21 cellular contexts compared by ENCODE assay signal in the genomic region with DNA sequence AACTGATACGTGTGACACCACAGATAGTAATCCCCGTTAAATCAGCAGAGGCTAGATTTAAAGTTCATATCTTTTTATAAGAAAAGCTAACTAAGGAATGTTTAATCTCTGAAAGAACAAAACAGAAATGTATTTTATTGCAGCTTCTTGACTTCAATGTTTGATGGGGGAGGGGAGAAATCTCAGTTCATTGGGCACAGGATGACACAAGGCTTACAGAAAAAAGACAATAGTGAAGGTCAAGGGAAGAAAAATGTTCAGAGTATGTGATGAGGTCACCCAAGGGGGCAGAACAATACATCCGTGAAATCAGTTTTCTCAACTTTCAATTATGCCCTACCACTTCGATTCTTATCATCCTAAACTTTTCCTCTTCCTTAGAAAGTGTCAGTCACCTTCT.
"Had no signal": no experiment of that assay in that cellular context is flagged by ENCODE, and none has a peak within 500 bp of the region (broad histone marks: within the 10 kb centered on the region; RNA-seq: fewer than 3 reads in every experiment).

No MANE protein-coding gene starts in this region.

- H3K9me3 ChIP-seq: esophagus squamous epithelium, left lung, psoas muscle, sigmoid colon, thoracic aorta, tibial nerve, upper lobe of left lung had no signal

- ATAC-seq: left cardiac atrium; left lung; naive thymus-derived CD4-positive, alpha-beta T cell; psoas muscle; right cardiac atrium; stimulated activated naive B cell treated with anti-CD40 and anti-IgM and Interleukin-4, amounts not matched to agents 10 μg/mL and 1 μg/mL and 100 μg/mL, for 72 hours had no signal

- H3K27ac ChIP-seq: esophagus squamous epithelium, left lung, neural progenitor cell, psoas muscle, sigmoid colon, thoracic aorta, tibial nerve, upper lobe of left lung had no signal

- FAIRE-seq: colon, kidney had no signal

- H3K4me1 ChIP-seq: esophagus squamous epithelium, left lung, neural progenitor cell, sigmoid colon, tibial nerve had no signal

- H2AFZ ChIP-seq: neural progenitor cell had no signal

- H3K36me3 ChIP-seq: esophagus squamous epithelium, left lung, sigmoid colon, thoracic aorta, tibial nerve, upper lobe of left lung had no signal

- H3K27me3 ChIP-seq: esophagus squamous epithelium, left lung, neural progenitor cell, sigmoid colon, tibial nerve, upper lobe of left lung had no signal

- H3K9ac ChIP-seq: neural progenitor cell had no signal

- H3K4me3 ChIP-seq: esophagus squamous epithelium, left lung, neural progenitor cell, psoas muscle, sigmoid colon, thoracic aorta, tibial nerve, upper lobe of left lung had no signal

- H3K4me2 ChIP-seq: neural progenitor cell had no signal

- DNase-seq: effector CD8-positive, alpha-beta T cell; endodermal cell; esophagus squamous epithelium; foreskin melanocyte; kidney; left cardiac atrium; left lung; mesenchymal stem cell; midbrain; naive thymus-derived CD4-positive, alpha-beta T cell; posterior cingulate gyrus; psoas muscle; right cardiac atrium; sigmoid colon; stimulated activated CD4-positive, alpha-beta T cell treated with anti-CD3 and anti-CD28 coated beads, Interleukin-2, amount 100 ng/mL, for 48 hours; stimulated activated naive B cell treated with anti-CD40 and anti-IgM and Interleukin-4, amounts not matched to agents 10 μg/mL and 1 μg/mL and 100 μg/mL, for 72 hours; upper lobe of left lung had no signal
